ENCODE assay signal across 8 cellular contexts in the genomic region with DNA sequence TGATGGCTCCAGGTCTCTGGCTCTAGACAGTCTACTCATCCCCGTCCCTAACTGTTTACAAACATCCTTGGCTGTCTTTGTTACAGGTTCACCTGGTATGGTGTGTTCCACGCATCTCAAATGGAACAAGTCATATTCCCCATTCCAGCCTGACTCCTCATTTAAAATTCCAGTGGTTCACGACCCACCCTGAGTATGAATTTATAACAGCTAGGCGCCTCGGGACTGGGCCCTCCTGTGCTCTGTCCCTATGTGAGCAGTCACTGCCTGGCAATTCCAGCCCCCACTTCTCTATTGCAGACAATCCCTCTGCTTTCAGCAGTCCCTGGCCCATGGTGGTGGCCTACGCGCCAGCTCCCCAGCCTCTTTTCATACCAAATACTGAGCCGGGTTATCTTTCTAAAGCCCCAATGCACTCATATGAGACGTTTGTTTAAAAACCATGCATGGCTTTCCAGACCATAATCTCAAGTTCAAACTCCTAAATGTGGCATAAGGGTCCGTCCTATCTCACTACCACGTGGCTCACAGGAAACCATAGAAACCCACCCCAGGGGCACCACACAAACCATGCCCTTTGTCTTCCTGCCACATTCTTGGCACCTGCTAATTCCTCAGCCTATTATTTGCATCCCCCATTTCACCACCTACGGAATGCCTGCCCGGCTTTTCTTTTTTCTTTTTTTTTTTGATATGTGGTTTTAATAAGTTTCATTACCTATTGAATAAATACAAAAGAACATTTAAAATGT. TPM values are rescaled to one million over a fixed set of nuclear protein-coding genes. Genes with fewer than 3 reads are reported as not detected.
A peak's percentile ranks its signal among the peaks of the same experiment; 100 is the strongest.
DNase-seq lines count a peak whose midpoint lies in the region; TF ChIP-seq lines count a peak whose summit lies in the region.

No MANE protein-coding gene starts in this region.

- H3K4me3 ChIP-seq in brain microvascular endothelial cell (ENCODE audit: low read depth, low read length), result peak overlapping the region; percentile 91
- H3K4me3 ChIP-seq in mesendoderm (ENCODE audit: low read length), result no peak overlapping the region

- no peak overlapping the region for H3K23ac ChIP-seq in mesendoderm (ENCODE audit: low read length)

- H3K27ac Mint-ChIP-seq in HFFc6, result peak overlapping the region; percentile 96

- H3K4me1 ChIP-seq in mesendoderm (ENCODE audit: control insufficient read depth, low read depth, low read length), result no peaks in the 10 kb centered on the region

- no peak overlapping the region for H4K5ac ChIP-seq in mesendoderm (ENCODE audit: low read length)

- no peak overlapping the region for H4K8ac ChIP-seq in mesendoderm (ENCODE audit: low read depth, low read length)

- H3K27me3 Mint-ChIP-seq in HFFc6 (ENCODE audit: insufficient read depth), result peaks cover 1% of the 10 kb centered on the region

- no peak overlapping the region for H2BK5ac ChIP-seq in mesendoderm (ENCODE audit: low read length)

- no peaks in the 10 kb centered on the region for H3K9me3 Mint-ChIP-seq in HFFc6

- H3K79me1 ChIP-seq in mesendoderm (ENCODE audit: low read length), result no peaks in the 10 kb centered on the region

- H3K36me3 Mint-ChIP-seq in HFFc6 (ENCODE audit: low read depth), result peaks cover 5% of the 10 kb centered on the region; the same call in 1 of the 2 replicates

- H3K36me3 ChIP-seq in brain microvascular endothelial cell (replicated peaks) (no peaks in the 10 kb centered on the region), mesendoderm (ENCODE audit: control insufficient read depth, insufficient read depth, low read length) (no peaks in the 10 kb centered on the region)

- H3K4me3 Mint-ChIP-seq in HFFc6, result peak overlapping the region; percentile 92

- TF ChIP-seq CTCF in 22Rv1 (IDR thresholded peaks at IDR 0.05) (no peak), HFFc6 (IDR thresholded peaks at IDR 0.05) (no peak), brain microvascular endothelial cell (IDR thresholded peaks at IDR 0.05; ENCODE audit: low read depth, low read length, missing control alignments) (no peak)

- H3K18ac ChIP-seq in mesendoderm (ENCODE audit: low read length), result no peak overlapping the region

- H3K27ac ChIP-seq in 22Rv1 (peak overlapping the region; percentile 91), brain microvascular endothelial cell (peak overlapping the region; percentile 89), mesendoderm (ENCODE audit: low read depth, low read length) (peak overlapping the region; percentile 90)

- peaks cover 65% of the 10 kb centered on the region for H3K4me1 Mint-ChIP-seq in HFFc6 (ENCODE audit: low read depth)

- H3K4me2 ChIP-seq in mesendoderm (ENCODE audit: low read length), result peak overlapping the region; percentile 90

- in situ Hi-C loops in brain microvascular endothelial cell (cut with HindIII; ENCODE audit: low pct_ligation_motif_present, low sequenced_read_pairs), result no loop called here

- H2AK5ac ChIP-seq in mesendoderm (ENCODE audit: low read length), result no peak overlapping the region

- peak overlapping the region; percentile 75 for H3K9ac ChIP-seq in mesendoderm (ENCODE audit: low read length)

- no CpG with 5 or more reads among the region's 13 CpGs for WGBS in mesendoderm (ENCODE audit: extremely low coverage, insufficient coverage, low lambda C conversion rate)

- DNase-seq in HFFc6, result no peak
- DNase-seq in brain microvascular endothelial cell, result no peak
- peak; percentile 28 for DNase-seq in mesendoderm
- no peak for DNase-seq in activated effector memory CD4-positive, alpha-beta T cell treated with anti-CD3 and anti-CD28 coated beads, Interleukin-2, amount 50 U/mL, for 16 hours
- no peak for DNase-seq in T1000 (lab: John Stamatoyannopoulos, UW)
- DNase-seq in stimulated activated naive CD4-positive, alpha-beta T cell treated with Interleukin-2 at 50 U/mL for 16 hours (lab: John Stamatoyannopoulos, UW), result no peak
- DNase-seq in central memory CD4-positive, alpha-beta T cell, result no peak

- no peak overlapping the region for H2BK15ac ChIP-seq in mesendoderm (replicated peaks; ENCODE audit: low read depth)

- peak overlapping the region; percentile 38 for H3K4ac ChIP-seq in mesendoderm (ENCODE audit: low read depth, low read length)

- H3K79me2 ChIP-seq in mesendoderm (ENCODE audit: control insufficient read depth, insufficient read depth, low read length), result no peaks in the 10 kb centered on the region

- H2BK120ac ChIP-seq in mesendoderm (ENCODE audit: low read depth, low read length), result no peak overlapping the region

- H3K56ac ChIP-seq in mesendoderm (ENCODE audit: low read length), result peak overlapping the region; percentile 87

- H3K27me3 ChIP-seq in brain microvascular endothelial cell (replicated peaks), result no peaks in the 10 kb centered on the region
- H3K27me3 ChIP-seq in mesendoderm (ENCODE audit: insufficient read depth, low read length, poor library complexity), result no peaks in the 10 kb centered on the region

RNA-seq across cellular contexts. Expression of gene SERPINB8, which starts 1.6 kb away (rescaled TPM):
- 10 to 100 TPM; 32.6 to 42.9 (median 36.9) TPM for total RNA-seq in HFFc6 (2021; fragmentation: NEBNext Ultra II Directional; extraction: Animal tissue kit (Norgen Biotek cat#: 25700))
- 2.4 TPM for polyA plus RNA-seq in mesendoderm (2013, experiment 1 of 2)
- 2.3 TPM for polyA plus RNA-seq in mesendoderm (2013, experiment 2 of 2)

RNA-seq across cellular contexts. Expression of gene HMSD, which starts 22.4 kb away (rescaled TPM):
- total RNA-seq in HFFc6 (2021; fragmentation: NEBNext Ultra II Directional; extraction: Animal tissue kit (Norgen Biotek cat#: 25700)), result under 1 TPM in 2 of 6 experiments, not detected in 4; 0.21 to 0.38 TPM
- polyA plus RNA-seq in mesendoderm (2013, experiment 1 of 2), result 0.80 TPM
- polyA plus RNA-seq in mesendoderm (2013, experiment 2 of 2), result 0.84 TPM
